ENCODE assay signal across 14 cellular contexts in genomic region chr19:10892256-10892655, GRCh38. TPM values are rescaled to one million over a fixed set of nuclear protein-coding genes. Genes with fewer than 3 reads are reported as not detected.
DNase-seq lines count a peak whose midpoint lies in the region; ATAC-seq and TF ChIP-seq lines count a peak whose summit lies in the region.
"Had no signal": no experiment of that assay in that cellular context is flagged by ENCODE, and none has a peak within 500 bp of the region (broad histone marks: within the 10 kb centered on the region; RNA-seq: fewer than 3 reads in every experiment).

No MANE protein-coding gene starts in this region.

- H3K9ac ChIP-seq in skeletal muscle satellite cell (ENCODE audit: low read depth, low read length), result no peak overlapping the region

- intact Hi-C loops in mucosa of descending colon (cut with DNase I, micrococcal nuclease), result no loop called here
- intact Hi-C loops in thyroid gland (cut with DNase I), result no loop called here

- WGBS in thyroid gland, 2 donors, result 92 to 94% methylated on average over 5 to 13 of the region's 13 CpGs

- no peak for TF ChIP-seq CTCF in WERI-Rb-1 (IDR thresholded peaks at IDR 0.05; ENCODE audit: low read depth, low read length)
- no peak for TF ChIP-seq CTCF in mucosa of descending colon (IDR thresholded peaks at IDR 0.05)
- TF ChIP-seq CTCF in coronary artery (IDR thresholded peaks at IDR 0.05), result no peak
- TF ChIP-seq CTCF in thyroid gland (IDR thresholded peaks at IDR 0.05), result no peak

- peaks cover 16% of the 10 kb centered on the region for H3K36me3 ChIP-seq in WERI-Rb-1
- H3K36me3 ChIP-seq in mucosa of descending colon (ENCODE audit: low read depth), result no peaks in the 10 kb centered on the region
- no peaks in the 10 kb centered on the region for H3K36me3 ChIP-seq in skeletal muscle satellite cell (ENCODE audit: insufficient read depth, low read length)
- no peaks in the 10 kb centered on the region for H3K36me3 ChIP-seq in thyroid gland
- H3K36me3 ChIP-seq: BE2C had no signal

- TF ChIP-seq POLR2A in thyroid gland (IDR thresholded peaks at IDR 0.05), result no peak

- peak; percentile 5 for ATAC-seq in mucosa of descending colon
- ATAC-seq: natural killer cell treated with Interleukin-12 subunit alpha and Interleukin-12 subunit beta and Interleukin-15 and Interleukin-18, amount 100 ng/mL, for 72 hours; stimulated activated memory B cell treated with anti-CD40 and anti-IgM and Interleukin-4, amounts not matched to agents 10 μg/mL and 1 μg/mL and 100 μg/mL, for 72 hours had no signal

- H3K9me3 ChIP-seq in WERI-Rb-1 (ENCODE audit: severe bottlenecking), result no peaks in the 10 kb centered on the region
- no peaks in the 10 kb centered on the region for H3K9me3 ChIP-seq in mucosa of descending colon
- H3K9me3 ChIP-seq in skeletal muscle satellite cell (replicated peaks; ENCODE audit: low read length), result no peaks in the 10 kb centered on the region
- H3K9me3 ChIP-seq in thyroid gland, result no peaks in the 10 kb centered on the region
- H3K9me3 ChIP-seq: BE2C had no signal

- H3K4me1 ChIP-seq in mucosa of descending colon (ENCODE audit: low read depth) (peaks cover 35% of the 10 kb centered on the region), skeletal muscle satellite cell (ENCODE audit: control insufficient read depth, insufficient read depth, low read length) (peaks cover 32% of the 10 kb centered on the region), thyroid gland (peaks cover 0 to 3% of the 10 kb centered on the region in 2 donors)
- H3K4me1 ChIP-seq: BE2C had no signal

- H3K4me3 ChIP-seq in WERI-Rb-1 (ENCODE audit: low read depth, low read length) (peak overlapping the region; percentile 3; the same call in 1 of the 2 replicates), mucosa of descending colon (no peak overlapping the region), skeletal muscle satellite cell (ENCODE audit: low read length) (no peak overlapping the region), coronary artery (no peak overlapping the region), thyroid gland (replicated peaks in 1 of 3) (no peak overlapping the region)

- peak overlapping the region; percentile 8 for H3K4me2 ChIP-seq in skeletal muscle satellite cell (ENCODE audit: low read length)

- H3K27ac ChIP-seq in WERI-Rb-1 (peak overlapping the region; percentile 95), coronary artery (no peak overlapping the region), thyroid gland (no peak overlapping the region)

- DNase-seq in NCI-H2107 (lab: John Stamatoyannopoulos, UW) (peak; percentile 71), WERI-Rb-1 (peak; percentile 91), mucosa of descending colon (no peak), coronary artery (ENCODE audit: low spot score) (no peak), thyroid gland (no peak), A172 (ENCODE audit: low spot score) (no peak)
- DNase-seq: activated CD8-positive, alpha-beta memory T cell treated with anti-CD3 and anti-CD28 coated beads for 24 hours; amniotic stem cell; BE2C; DMS79 had no signal

- no peaks in the 10 kb centered on the region for H3K27me3 ChIP-seq in WERI-Rb-1 (ENCODE audit: insufficient read depth, low read depth, severe bottlenecking)
- no peaks in the 10 kb centered on the region for H3K27me3 ChIP-seq in skeletal muscle satellite cell (ENCODE audit: control insufficient read depth, insufficient read depth, low read length)
- no peaks in the 10 kb centered on the region for H3K27me3 ChIP-seq in thyroid gland
- H3K27me3 ChIP-seq: BE2C had no signal

RNA-seq across cellular contexts. Expression of gene CARM1, which starts 20.9 kb away (rescaled TPM):
- 10 to 100 TPM; 49.1 to 54.3 (median 49.7) TPM for total RNA-seq in mucosa of descending colon
- total RNA-seq in skeletal muscle satellite cell (2012; rRNA removed), result 34.0 and 42.6 TPM in 2 replicates
- total RNA-seq in thyroid gland, result 10 to 100 TPM; 12.2 to 14.8 (median 13.1) TPM
- total RNA-seq in A172 (2014; rRNA removed; shearing (Covaris generic)), result 46.6 and 53.0 TPM in 2 replicates

RNA-seq across cellular contexts. Expression of gene YIPF2, which starts 36.2 kb away (rescaled TPM):
- total RNA-seq in mucosa of descending colon, result 10 to 100 TPM; 34.0 to 55.8 (median 55.2) TPM
- 73.3 and 74.7 TPM in 2 replicates for total RNA-seq in skeletal muscle satellite cell (2012; rRNA removed)
- 100 to 1,000 TPM in 2 of 4 donors, 10 to 100 TPM in 2; 85.1 to 127 (median 104) TPM for total RNA-seq in thyroid gland
- 59.4 and 72.8 TPM in 2 replicates for total RNA-seq in A172 (2014; rRNA removed; shearing (Covaris generic))

RNA-seq across cellular contexts. Expression of gene TIMM29, which starts 36.4 kb away (rescaled TPM):
- total RNA-seq in mucosa of descending colon, result 10 to 100 TPM; 18.5 to 25.0 (median 22.7) TPM
- 25.3 and 27.1 TPM in 2 replicates for total RNA-seq in skeletal muscle satellite cell (2012; rRNA removed)
- 10 to 100 TPM; 19.6 to 39.5 (median 33.4) TPM for total RNA-seq in thyroid gland
- total RNA-seq in A172 (2014; rRNA removed; shearing (Covaris generic)), result 45.6 and 56.0 TPM in 2 replicates

RNA-seq across cellular contexts. Expression of gene C19orf38, which starts 44.0 kb away (rescaled TPM):
- total RNA-seq in mucosa of descending colon (1 to 10 TPM in 1 of 3 donors, under 1 TPM in 2; 0.64 to 1.9 (median 0.73) TPM), thyroid gland (1 to 10 TPM in 2 of 4 donors, not detected in 2; 1.5 to 1.7 TPM)
- total RNA-seq in skeletal muscle satellite cell (2012; rRNA removed), result 0.22 TPM in 1 of 2 replicates, not detected in the other
- total RNA-seq in A172 (2014; rRNA removed; shearing (Covaris generic)), result 0.22 and 1.5 TPM in 2 replicates
- total RNA-seq: epithelial cell of proximal tubule had no signal

RNA-seq across cellular contexts. Expression of gene TMED1, which starts 56.2 kb away (rescaled TPM):
- total RNA-seq in mucosa of descending colon (10 to 100 TPM; 12.8 to 24.7 (median 15.3) TPM), thyroid gland (10 to 100 TPM; 41.2 to 71.3 (median 48.7) TPM)
- total RNA-seq in skeletal muscle satellite cell (2012; rRNA removed), result 25.6 and 31.7 TPM in 2 replicates
- 53.2 and 75.7 TPM in 2 replicates for total RNA-seq in A172 (2014; rRNA removed; shearing (Covaris generic))

Comparison
In these comparisons a context has a peak if more than half of its experiments do, and no peak if none do; other contexts are left out.
1. DNase-seq: peak in NCI-H2107 (single experiment) and WERI-Rb-1 (single experiment); none in mucosa of descending colon (0 of 3), coronary artery (single experiment), thyroid gland (0 of 2) and A172 (single experiment).